30 cellular contexts compared by ENCODE assay signal in genomic region chr13:89763011-89763410, GRCh38.
"Had no signal": no experiment of that assay in that cellular context is flagged by ENCODE, and none has a peak within 500 bp of the region (broad histone marks: within the 10 kb centered on the region; RNA-seq: fewer than 3 reads in every experiment).

No MANE protein-coding gene starts in this region.

- H3K4me3 ChIP-seq: ascending aorta, psoas muscle, right atrium auricular region, smooth muscle cell, suprapubic skin, tibial artery, upper lobe of right lung had no signal

- H3K27me3 Mint-ChIP-seq: central memory CD8-positive, alpha-beta T cell; memory B cell; naive thymus-derived CD8-positive, alpha-beta T cell had no signal

- H3K4me1 Mint-ChIP-seq: central memory CD8-positive, alpha-beta T cell; memory B cell; naive thymus-derived CD8-positive, alpha-beta T cell; neural crest cell had no signal

- H3K9ac ChIP-seq: parathyroid adenoma had no signal

- H3K27ac ChIP-seq: ascending aorta, parathyroid adenoma, psoas muscle, right atrium auricular region, suprapubic skin, tibial artery, upper lobe of right lung, VCaP had no signal

- H2AFZ ChIP-seq: parathyroid adenoma had no signal

- H3K79me2 ChIP-seq: parathyroid adenoma had no signal

- H3K27me3 ChIP-seq: ascending aorta, right atrium auricular region, suprapubic skin, tibial artery, upper lobe of right lung had no signal

- DNase-seq: activated CD4-positive, alpha-beta T cell treated with anti-CD3 and anti-CD28 coated beads for 4 hours; activated CD4-positive, alpha-beta T cell treated with anti-CD3 and anti-CD28 coated beads, Interleukin-2, amount 50 U/mL, for 4 hours; activated naive CD4-positive, alpha-beta T cell; activated T-cell treated with anti-CD3 and anti-CD28 coated beads for 4 hours; activated T-cell treated with anti-CD3 and anti-CD28 coated beads, Interleukin-2, amount 50 U/mL, for 72 hours; dermis blood vessel endothelial cell; effector CD8-positive, alpha-beta T cell; foreskin melanocyte; glutamatergic neuron; left colon; naive thymus-derived CD8-positive, alpha-beta T cell; nucleus accumbens; psoas muscle; stimulated activated CD4-positive, alpha-beta T cell treated with anti-CD3 and anti-CD28 coated beads, Interleukin-1b, Interleukin-23, amount 100 ng/mL, for 48 hours; stimulated activated naive CD4-positive, alpha-beta T cell; SW 1271; T-helper 9 cell; tibial artery; upper lobe of right lung had no signal

- H3K4me2 ChIP-seq: smooth muscle cell had no signal

- H3K9me3 Mint-ChIP-seq: neural crest cell had no signal

- H3K4me3 Mint-ChIP-seq: activated T-cell treated with anti-CD3 and anti-CD28 coated beads, Interleukin-2, amount 50 U/mL, for 72 hours; central memory CD8-positive, alpha-beta T cell; memory B cell; naive thymus-derived CD8-positive, alpha-beta T cell; neural crest cell; T-helper 1 cell treated with Interleukin-12 subunit alpha and Interleukin-12 subunit beta and Interleukin-4 antibody, amounts not matched to agents 30 μg/mL and 1 μg/mL, for 36 hours had no signal

- H3K9me3 ChIP-seq: ascending aorta, psoas muscle, right atrium auricular region, suprapubic skin, tibial artery, upper lobe of right lung had no signal

- H3K4me1 ChIP-seq: ascending aorta, parathyroid adenoma, psoas muscle, right atrium auricular region, suprapubic skin, tibial artery, upper lobe of right lung had no signal

- H3K27ac Mint-ChIP-seq: activated naive CD4-positive, alpha-beta T cell treated with anti-CD3 and anti-CD28 coated beads, Interleukin-2, amount 50 U/mL, for 72 hours; activated T-cell treated with anti-CD3 and anti-CD28 coated beads, Interleukin-2, amount 50 U/mL, for 72 hours; memory B cell; naive thymus-derived CD8-positive, alpha-beta T cell; T-helper 1 cell treated with Interleukin-12 subunit alpha and Interleukin-12 subunit beta and Interleukin-4 antibody, amounts not matched to agents 30 μg/mL and 1 μg/mL, for 36 hours had no signal

- ATAC-seq: activated naive CD4-positive, alpha-beta T cell treated with anti-CD3 and anti-CD28 coated beads, Interleukin-2, amount 50 U/mL, for 72 hours; activated T-cell treated with anti-CD3 and anti-CD28 coated beads, Interleukin-2, amount 50 U/mL, for 72 hours; left colon; naive thymus-derived CD8-positive, alpha-beta T cell; psoas muscle; upper lobe of right lung had no signal

- H3K36me3 ChIP-seq: ascending aorta, right atrium auricular region, suprapubic skin, tibial artery, upper lobe of right lung had no signal

- H3K36me3 Mint-ChIP-seq: activated naive CD4-positive, alpha-beta T cell treated with anti-CD3 and anti-CD28 coated beads, Interleukin-2, amount 50 U/mL, for 72 hours; memory B cell; naive thymus-derived CD8-positive, alpha-beta T cell had no signal
